Comparison of ENCODE assay signal across 9 cellular contexts in the genomic region with DNA sequence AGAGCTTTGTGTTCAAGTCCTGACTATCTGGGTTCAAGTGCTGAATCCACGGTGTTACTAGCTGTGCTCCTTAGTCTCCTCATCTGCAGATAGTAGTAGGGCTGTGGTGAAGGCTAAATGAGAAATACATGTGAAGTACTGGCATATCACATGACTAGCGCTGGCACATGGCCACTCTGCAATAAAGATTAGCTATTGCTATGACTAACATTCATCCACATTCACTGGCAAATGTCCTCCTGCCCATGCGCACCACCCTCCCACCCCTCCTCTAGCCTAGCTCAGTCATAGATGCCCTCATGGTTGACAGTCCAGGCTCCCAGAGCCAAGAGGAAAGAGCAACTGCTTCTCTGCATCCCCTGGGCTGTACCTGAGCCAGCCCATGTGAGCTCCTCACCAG. TPM values are rescaled to one million over a fixed set of nuclear protein-coding genes. Genes with fewer than 3 reads are reported as not detected.
DNase-seq lines count a peak whose midpoint lies in the region; ATAC-seq, FAIRE-seq and TF ChIP-seq lines count a peak whose summit lies in the region.
"Had no signal": no experiment of that assay in that cellular context is flagged by ENCODE, and none has a peak within 500 bp of the region (broad histone marks: within the 10 kb centered on the region; RNA-seq: fewer than 3 reads in every experiment).

No MANE protein-coding gene starts in this region.

- no peak overlapping the region for H3K4me3 ChIP-seq in A673 (ENCODE audit: low read depth, low read length, poor library complexity, severe bottlenecking)
- no peak overlapping the region for H3K4me3 ChIP-seq in ascending aorta

- CTCF ChIA-PET in A673 (lab: Charles Lee), result interaction anchor here (0.6 kb wide), 1 partner anchor 1304 kb away, joined by 3 read pairs; no protein-coding TSS in a partner anchor

- no TSS peak for BruUV-seq in A673 (replicated peaks; lab: Mats Ljungman, UMichigan)

- POLR2A ChIA-PET in A673 (lab: Charles Lee; ENCODE audit: low non-redundant PET), result no interaction called here

- TF ChIP-seq CTCF in A673 (conservative IDR thresholded peaks at IDR 0.05; ENCODE audit: low read depth, low read length), result no peak
- TF ChIP-seq CTCF in ascending aorta (IDR thresholded peaks at IDR 0.05), result no peak

- H3K4me1 ChIP-seq in A673 (ENCODE audit: insufficient read depth, low read length, poor library complexity, severe bottlenecking), result peaks cover 10% of the 10 kb centered on the region
- peaks cover 8 to 28% of the 10 kb centered on the region in 2 donors for H3K4me1 ChIP-seq in ascending aorta

- H3K36me3 ChIP-seq in A673 (ENCODE audit: insufficient read depth, low read length, poor library complexity, severe bottlenecking) (peaks cover 24% of the 10 kb centered on the region), ascending aorta (peaks cover 7 to 11% of the 10 kb centered on the region in 2 donors)

- intact Hi-C loops in A673 (cut with micrococcal nuclease; ENCODE audit: unreplicated experiment) (loop anchor here (5.0 kb wide), 1 partner anchor 36 kb away; no protein-coding TSS in a partner anchor), ascending aorta (cut with DNase I) (loop anchor here (2.0 kb wide), 1 partner anchor 19 kb away; no protein-coding TSS in a partner anchor)

- no peak for ATAC-seq in GM21786 (IDR thresholded peaks at IDR 0.05; ENCODE audit: unreplicated experiment)
- no peak for ATAC-seq in HG02571 (IDR thresholded peaks at IDR 0.05; ENCODE audit: unreplicated experiment)
- no peak for ATAC-seq in GM19324 (IDR thresholded peaks at IDR 0.05; ENCODE audit: low FRiP score, unreplicated experiment)
- ATAC-seq in HG03354 (IDR thresholded peaks at IDR 0.05; ENCODE audit: poor library complexity, severe bottlenecking, unreplicated experiment), result no peak

- peak; percentile 79 for DNase-seq in A673 (ENCODE audit: low spot score)
- peak; percentile 49 for DNase-seq in HTR-8/SVneo (ENCODE audit: insufficient read length, low spot score)
- peak in 1 of 2 donors; percentile 83 for DNase-seq in ascending aorta (ENCODE audit: low spot score in 2 of 2)
- peak; percentile 83 for DNase-seq in iris pigment epithelial cell (ENCODE audit: low read depth)
- DNase-seq: activated CD4-positive, alpha-beta T cell treated with anti-CD3 and anti-CD28 coated beads for 1 hour had no signal

- H3K9me3 ChIP-seq in A673 (ENCODE audit: low read depth, low read length, poor library complexity, severe bottlenecking) (no peaks in the 10 kb centered on the region), ascending aorta (no peaks in the 10 kb centered on the region)

- H3K27me3 ChIP-seq in A673 (replicated peaks; ENCODE audit: insufficient read depth, low read depth, low read length, poor library complexity), result no peaks in the 10 kb centered on the region
- no peaks in the 10 kb centered on the region for H3K27me3 ChIP-seq in ascending aorta

- no peak for FAIRE-seq in HTR-8/SVneo (lab: Jason Lieb, UNC)

- peak overlapping the region; percentile 2 for H3K27ac ChIP-seq in A673 (ENCODE audit: low read depth, low read length, poor library complexity, severe bottlenecking)
- H3K27ac ChIP-seq in ascending aorta, result peak overlapping the region; percentile 85 to 91

RNA-seq across cellular contexts. Expression of a gene that starts 8.5 kb away (rescaled TPM):
- total RNA-seq in A673 (2021) (0.22 and 0.24 TPM in 2 replicates), ascending aorta (41.7 TPM)

RNA-seq across cellular contexts. Expression of a gene that starts 15.8 kb away (rescaled TPM):
- 86.5 and 86.6 TPM in 2 replicates for total RNA-seq in A673 (2021)
- total RNA-seq in ascending aorta, result 52.0 TPM

RNA-seq across cellular contexts. Expression of a gene that starts 22.5 kb away (rescaled TPM):
- total RNA-seq in A673 (2021), result 192 and 206 TPM in 2 replicates
- 209 TPM for total RNA-seq in ascending aorta

RNA-seq across cellular contexts. Expression of a gene that starts 44.8 kb away (rescaled TPM):
- total RNA-seq in A673 (2021), result 34.2 and 37.2 TPM in 2 replicates
- total RNA-seq in ascending aorta, result 69.3 TPM

RNA-seq across cellular contexts. Expression of a gene that starts 49.6 kb away (rescaled TPM):
- total RNA-seq in A673 (2021) (2.8 and 4.6 TPM in 2 replicates), ascending aorta (not detected)

Comparison
In these comparisons a context has a peak if more than half of its experiments do, and no peak if none do; other contexts are left out.
1. RNA of a gene that starts 8.5 kb away (total RNA-seq): 41.7 TPM in ascending aorta (single experiment); 0.22 to 0.24 TPM in A673; every median in the first group is over 10 times any median in the second.